22 cellular contexts compared by ENCODE assay signal in the genomic region with DNA sequence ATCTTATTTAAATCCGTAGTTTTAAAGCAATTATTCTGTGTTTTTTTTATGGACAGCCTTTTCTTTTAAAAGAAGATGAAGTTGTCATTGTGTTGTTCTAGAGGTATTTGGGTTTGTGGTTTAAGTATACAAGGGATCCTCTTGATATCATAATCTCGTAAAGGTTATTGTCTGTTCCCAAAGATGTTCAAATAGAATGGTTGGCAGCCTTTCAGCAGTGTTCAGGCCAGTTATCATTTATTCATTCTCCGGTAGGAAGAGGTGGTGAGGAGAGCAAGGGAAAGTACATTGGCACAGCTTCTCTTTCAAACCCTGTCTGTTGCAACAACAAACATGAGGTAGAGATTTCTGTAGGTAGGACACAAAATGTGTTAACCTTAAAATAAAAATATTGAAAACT.
"Had no signal": no experiment of that assay in that cellular context is flagged by ENCODE, and none has a peak within 500 bp of the region (broad histone marks: within the 10 kb centered on the region; RNA-seq: fewer than 3 reads in every experiment).

No MANE protein-coding gene starts in this region.

- DNase-seq: effector CD8-positive, alpha-beta T cell; effector memory CD8-positive, alpha-beta T cell; endodermal cell; erythroblast; esophagus squamous epithelium; foreskin fibroblast; foreskin melanocyte; gastrocnemius medialis; glutamatergic neuron; head of caudate nucleus; heart right ventricle; hippocampal formation; left cardiac atrium; left lung; left ventricle myocardium superior; lower lobe of right lung; mesenchymal stem cell; mucosa of descending colon; naive B cell had no signal

- ATAC-seq: effector memory CD8-positive, alpha-beta T cell; esophagus mucosa; gastrocnemius medialis; heart right ventricle; left cardiac atrium; left lung; left ventricle myocardium superior; lower lobe of right lung; mucosa of descending colon had no signal

- H3K4me3 ChIP-seq: coronary artery, esophagus squamous epithelium, gastrocnemius medialis, heart right ventricle, left lung, lower lobe of right lung, mucosa of descending colon had no signal

- H3K4me1 ChIP-seq: esophagus squamous epithelium had no signal

- H3K9me3 ChIP-seq: esophagus squamous epithelium, gastrocnemius medialis, lower lobe of right lung, mucosa of descending colon had no signal

- H3K27me3 ChIP-seq: esophagus squamous epithelium, gastrocnemius medialis, heart right ventricle, left lung had no signal

- H3K36me3 ChIP-seq: gastrocnemius medialis, left lung, lower lobe of right lung had no signal

- H3K27ac ChIP-seq: coronary artery, epithelial cell of prostate, esophagus squamous epithelium, gastrocnemius medialis, heart right ventricle, left lung, lower lobe of right lung had no signal
